Comparison of ENCODE assay signal across 15 cellular contexts in the genomic region with DNA sequence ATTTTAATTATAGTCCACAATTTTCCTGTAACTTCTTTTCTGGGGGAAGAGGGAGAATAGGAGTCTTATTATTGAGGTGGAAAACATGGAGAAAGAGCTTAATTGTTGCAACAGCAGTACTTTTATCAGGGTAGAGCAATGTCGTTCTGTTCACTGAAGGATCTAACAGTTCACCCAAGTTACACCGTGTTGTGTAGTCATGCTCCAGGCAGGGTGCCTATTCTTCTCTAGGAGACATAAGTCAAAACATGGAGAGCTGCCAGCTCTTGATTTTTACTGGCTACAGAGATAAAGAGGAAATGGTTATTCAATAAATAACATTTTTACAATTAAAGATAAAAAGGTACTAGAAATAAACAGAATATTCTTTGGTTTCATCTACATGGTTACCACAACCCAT.
A peak's percentile ranks its signal among the peaks of the same experiment; 100 is the strongest.
DNase-seq lines count a peak whose midpoint lies in the region; ATAC-seq and TF ChIP-seq lines count a peak whose summit lies in the region.
"Had no signal": no experiment of that assay in that cellular context is flagged by ENCODE, and none has a peak within 500 bp of the region (broad histone marks: within the 10 kb centered on the region; RNA-seq: fewer than 3 reads in every experiment).

No MANE protein-coding gene starts in this region.

- TF ChIP-seq CTCF in 22Rv1 (IDR thresholded peaks at IDR 0.05): no peak
- no peak for TF ChIP-seq CTCF in astrocyte of the cerebellum (IDR thresholded peaks at IDR 0.05; ENCODE audit: low read depth, low read length, missing control alignments)

- H3K27ac ChIP-seq in 22Rv1: peak overlapping the region; percentile 77

- ATAC-seq in GM19395 (IDR thresholded peaks at IDR 0.05; ENCODE audit: unreplicated experiment) (no peak), HG02970 (IDR thresholded peaks at IDR 0.05; ENCODE audit: low FRiP score, unreplicated experiment) (no peak), HG03175 (IDR thresholded peaks at IDR 0.05; ENCODE audit: unreplicated experiment) (no peak)
- ATAC-seq: activated naive CD8-positive, alpha-beta T cell treated with anti-CD3 and anti-CD28 coated beads, Interleukin-2, amount 50 U/mL, for 24 hours; Panc1 had no signal

- no peak overlapping the region for H3K4me3 ChIP-seq in astrocyte of the cerebellum (ENCODE audit: low read depth, low read length)

- DNase-seq in EH (ENCODE audit: low read depth) (peak; percentile 84), astrocyte of the cerebellum (ENCODE audit: low read depth) (peak; percentile 81), iris pigment epithelial cell (ENCODE audit: low read depth) (peak; percentile 68), COLO829 (ENCODE audit: low spot score) (no peak)
- DNase-seq: activated CD8-positive, alpha-beta memory T cell treated with anti-CD3 and anti-CD28 coated beads, Interleukin-2, amount 50 U/mL, for 4 hours; activated naive CD8-positive, alpha-beta T cell treated with anti-CD3 and anti-CD28 coated beads, Interleukin-2, amount 50 U/mL, for 24 hours; CD4-positive, alpha-beta T cell; GOT3; NCI-H187; stimulated activated CD4-positive, alpha-beta T cell treated with anti-CD3 and anti-CD28 coated beads, Interleukin-12 subunit alpha, Interleukin-12 subunit beta, amount 100 ng/mL, for 4 hours had no signal

- in situ Hi-C loops in astrocyte of the cerebellum (cut with HindIII; ENCODE audit: low sequenced_read_pairs): no loop called here
